9 cellular contexts compared by ENCODE assay signal in genomic region chr5:149561848-149562247, GRCh38. TPM values are rescaled to one million over a fixed set of nuclear protein-coding genes. Genes with fewer than 3 reads are reported as not detected.
A peak's percentile ranks its signal among the peaks of the same experiment; 100 is the strongest.
DNase-seq lines count a peak whose midpoint lies in the region; ATAC-seq, FAIRE-seq and TF ChIP-seq lines count a peak whose summit lies in the region.
"Had no signal": no experiment of that assay in that cellular context is flagged by ENCODE, and none has a peak within 500 bp of the region (broad histone marks: within the 10 kb centered on the region; RNA-seq: fewer than 3 reads in every experiment).

No MANE protein-coding gene starts in this region.

- no peaks in the 10 kb centered on the region for H3K27me3 Mint-ChIP-seq in nephron progenitor cell (ENCODE audit: low read depth, poor library complexity)
- no peaks in the 10 kb centered on the region for H3K27me3 Mint-ChIP-seq in stimulated activated naive B cell treated with anti-CD40 and anti-IgM and Interleukin-4, amounts not matched to agents 10 μg/mL and 1 μg/mL and 100 μg/mL, for 72 hours
- H3K27me3 Mint-ChIP-seq: activated B cell treated with CpG ODN at 0.5 μM for 24 hours had no signal

- no peaks in the 10 kb centered on the region for H3K9me3 Mint-ChIP-seq in nephron progenitor cell
- no peaks in the 10 kb centered on the region for H3K9me3 Mint-ChIP-seq in stimulated activated naive B cell treated with anti-CD40 and anti-IgM and Interleukin-4, amounts not matched to agents 10 μg/mL and 1 μg/mL and 100 μg/mL, for 72 hours
- H3K9me3 Mint-ChIP-seq: activated B cell treated with CpG ODN at 0.5 μM for 24 hours had no signal

- H4K20me1 ChIP-seq in PC-3 (ENCODE audit: low read length): no peaks in the 10 kb centered on the region

- H3K36me3 Mint-ChIP-seq in nephron progenitor cell (ENCODE audit: low read depth): no peaks in the 10 kb centered on the region
- H3K36me3 Mint-ChIP-seq in stimulated activated naive B cell treated with anti-CD40 and anti-IgM and Interleukin-4, amounts not matched to agents 10 μg/mL and 1 μg/mL and 100 μg/mL, for 72 hours: no peaks in the 10 kb centered on the region

- H3K4me2 ChIP-seq in PC-3 (ENCODE audit: low read length): peak overlapping the region; percentile 84

- H2AFZ ChIP-seq in PC-3 (ENCODE audit: low read length): peak overlapping the region; percentile 51; the same call in 1 of the 2 replicates

- no peak for TF ChIP-seq CTCF in PC-3 (conservative IDR thresholded peaks at IDR 0.05; ENCODE audit: low read depth, low read length)
- TF ChIP-seq CTCF in epithelial cell of esophagus (IDR thresholded peaks at IDR 0.05; ENCODE audit: insufficient read depth, low read depth, low read length, missing control alignments): no peak
- no peak for TF ChIP-seq CTCF in nephron progenitor cell (IDR thresholded peaks at IDR 0.05)
- no peak for TF ChIP-seq CTCF in D721Med (IDR thresholded peaks at IDR 0.05; ENCODE audit: insufficient read depth, missing control alignments)

- H3K27me3 ChIP-seq in PC-3 (ENCODE audit: low read length): no peaks in the 10 kb centered on the region

- CTCF ChIA-PET in PC-3 (lab: Charles Lee): interaction anchor here (1.0 to 1.9 kb wide), 7 partner anchors 11 to 194 kb away, joined by 3 to 8 read pairs (median 4); partner anchors contain the start of gene CSNK1A1

- DNase-seq in PC-3 (peak; percentile 99), epithelial cell of esophagus (ENCODE audit: low read depth) (peak; percentile 95), nephron progenitor cell (no peak), D721Med (ENCODE audit: insufficient read length, low spot score) (no peak), KG1 (lab: John Stamatoyannopoulos, UW) (no peak)
- DNase-seq in stimulated activated naive B cell treated with anti-CD40 and anti-IgM and Interleukin-4, amounts not matched to agents 10 μg/mL and 1 μg/mL and 100 μg/mL, for 72 hours: no peak
- DNase-seq: activated B cell treated with CpG ODN at 0.5 μM for 24 hours had no signal

- peaks cover 41% of the 10 kb centered on the region for H3K4me1 ChIP-seq in PC-3 (ENCODE audit: insufficient read depth, low read length)

- H3K9me2 ChIP-seq in PC-3 (replicated peaks; ENCODE audit: low read length): no peaks in the 10 kb centered on the region

- no peak overlapping the region for H3K4me3 Mint-ChIP-seq in nephron progenitor cell
- H3K4me3 Mint-ChIP-seq in stimulated activated naive B cell treated with anti-CD40 and anti-IgM and Interleukin-4, amounts not matched to agents 10 μg/mL and 1 μg/mL and 100 μg/mL, for 72 hours: no peak overlapping the region
- H3K4me3 Mint-ChIP-seq: activated B cell treated with CpG ODN at 0.5 μM for 24 hours had no signal

- H3K27ac ChIP-seq in PC-3 (ENCODE audit: low read length): peak overlapping the region; percentile 92

- no peaks in the 10 kb centered on the region for H3K79me2 ChIP-seq in PC-3 (ENCODE audit: low read length)

- peak; percentile 50 for ATAC-seq in GM21786 (IDR thresholded peaks at IDR 0.05; ENCODE audit: unreplicated experiment)
- ATAC-seq in PC-3: peak; percentile 90
- no peak for ATAC-seq in HG03097 (IDR thresholded peaks at IDR 0.05; ENCODE audit: low FRiP score, unreplicated experiment)
- ATAC-seq in stimulated activated naive B cell treated with anti-CD40 and anti-IgM and Interleukin-4, amounts not matched to agents 10 μg/mL and 1 μg/mL and 100 μg/mL, for 72 hours (replicated peaks): no peak

- POLR2A ChIA-PET in PC-3 (lab: Charles Lee; ENCODE audit: unreplicated experiment): interaction anchor here (0.6 to 2.7 kb wide), 7 partner anchors 10 to 219 kb away, joined by 3 to 31 read pairs (median 5); partner anchors contain the start of gene CSNK1A1

- H3K4me1 Mint-ChIP-seq in nephron progenitor cell: peaks cover 30% of the 10 kb centered on the region
- peaks cover 0 to 2% of the 10 kb centered on the region in 2 donors for H3K4me1 Mint-ChIP-seq in stimulated activated naive B cell treated with anti-CD40 and anti-IgM and Interleukin-4, amounts not matched to agents 10 μg/mL and 1 μg/mL and 100 μg/mL, for 72 hours
- H3K4me1 Mint-ChIP-seq: activated B cell treated with CpG ODN at 0.5 μM for 24 hours had no signal

- H3K9me3 ChIP-seq in PC-3 (ENCODE audit: low read length): no peaks in the 10 kb centered on the region

- H3F3A ChIP-seq in PC-3 (ENCODE audit: low read length, unreplicated experiment): peaks cover 7% of the 10 kb centered on the region

- peak overlapping the region; percentile 79 for H3K9ac ChIP-seq in PC-3 (ENCODE audit: low read length)

- intact Hi-C loops in PC-3 (cut with micrococcal nuclease): loop anchor here (1.0 to 10.0 kb wide), 5 partner anchors 11 to 427 kb away; partner anchors contain the start of gene CSNK1A1

- H3K27ac Mint-ChIP-seq in nephron progenitor cell: peak overlapping the region; percentile 8
- no peak overlapping the region for H3K27ac Mint-ChIP-seq in stimulated activated naive B cell treated with anti-CD40 and anti-IgM and Interleukin-4, amounts not matched to agents 10 μg/mL and 1 μg/mL and 100 μg/mL, for 72 hours
- H3K27ac Mint-ChIP-seq: activated B cell treated with CpG ODN at 0.5 μM for 24 hours had no signal

- peak overlapping the region; percentile 61 for H3K4me3 ChIP-seq in PC-3 (ENCODE audit: low read length)
- no peak overlapping the region for H3K4me3 ChIP-seq in epithelial cell of esophagus (ENCODE audit: low read length)

- BruUV-seq in PC-3 (replicated peaks; lab: Mats Ljungman, UMichigan): TSS peak; percentile 48

- no peak for FAIRE-seq in D721Med (lab: Jason Lieb, UNC)

- H3K36me3 ChIP-seq in PC-3 (ENCODE audit: low read depth, low read length): no peaks in the 10 kb centered on the region

RNA-seq across cellular contexts. Expression of gene CSNK1A1, which starts 10.6 kb away (rescaled TPM):
- total RNA-seq in PC-3 (2014; rRNA removed): 500 and 586 TPM in 2 replicates

RNA-seq across cellular contexts. Expression of gene ARHGEF37, which starts 19.4 kb away (rescaled TPM):
- total RNA-seq in PC-3 (2014; rRNA removed): 5.2 and 6.5 TPM in 2 replicates

Comparison
In these comparisons a context has a peak if more than half of its experiments do, and no peak if none do; other contexts are left out.
1. ATAC-seq: peak in GM21786 (single experiment) and PC-3 (single experiment); none in HG03097 (single experiment) and stimulated activated naive B cell treated with anti-CD40 and anti-IgM and Interleukin-4, amounts not matched to agents 10 μg/mL and 1 μg/mL and 100 μg/mL, for 72 hours (0 of 2).
2. DNase-seq: peak in PC-3 (single experiment) and epithelial cell of esophagus (single experiment); none in nephron progenitor cell (single experiment), D721Med (single experiment), KG1 (single experiment) and stimulated activated naive B cell treated with anti-CD40 and anti-IgM and Interleukin-4, amounts not matched to agents 10 μg/mL and 1 μg/mL and 100 μg/mL, for 72 hours (single experiment).